Comparison of ENCODE assay signal across 20 cellular contexts in the genomic region with DNA sequence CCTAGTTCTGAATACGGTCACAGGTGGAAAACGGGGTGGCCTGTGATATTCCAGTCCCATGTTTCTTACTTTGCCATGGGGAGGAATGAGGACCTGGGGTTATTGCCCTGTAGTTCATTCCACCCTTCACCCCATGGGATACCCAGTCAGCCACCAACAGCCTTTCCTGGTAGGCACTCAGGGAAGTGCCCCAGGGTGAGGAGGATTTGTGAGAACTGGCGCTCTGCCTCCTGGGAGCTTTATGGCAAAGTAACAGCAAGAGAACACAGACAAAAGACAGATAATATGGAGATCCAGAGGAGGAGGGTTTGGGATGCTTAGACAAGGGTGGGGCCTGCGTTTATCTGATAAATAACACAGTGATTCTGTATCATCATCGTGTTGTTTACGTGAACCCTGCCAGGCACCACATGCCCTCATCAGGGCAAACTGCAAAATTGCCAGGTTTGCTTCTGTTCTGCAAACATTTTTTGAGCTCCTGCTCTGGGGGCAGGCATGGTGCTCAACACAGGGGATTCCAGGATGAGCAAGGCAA.
DNase-seq lines count a peak whose midpoint lies in the region; ATAC-seq and TF ChIP-seq lines count a peak whose summit lies in the region.
"Had no signal": no experiment of that assay in that cellular context is flagged by ENCODE, and none has a peak within 500 bp of the region (broad histone marks: within the 10 kb centered on the region; RNA-seq: fewer than 3 reads in every experiment).

No MANE protein-coding gene starts in this region.

- no peaks in the 10 kb centered on the region for H3K9me3 Mint-ChIP-seq in activated T-cell treated with anti-CD3 and anti-CD28 coated beads, Interleukin-2, amount 50 U/mL, for 72 hours
- H3K9me3 Mint-ChIP-seq in central memory CD8-positive, alpha-beta T cell: no peaks in the 10 kb centered on the region
- H3K9me3 Mint-ChIP-seq in stimulated activated memory B cell treated with anti-CD40 and anti-IgM and Interleukin-4, amounts not matched to agents 10 μg/mL and 1 μg/mL and 100 μg/mL, for 72 hours: no peaks in the 10 kb centered on the region
- H3K9me3 Mint-ChIP-seq: nephron progenitor cell had no signal

- H3K4me3 ChIP-seq in LNCaP clone FGC (ENCODE audit: low read depth, low read length): no peak overlapping the region
- H3K4me3 ChIP-seq: psoas muscle, suprapubic skin had no signal

- H3K4me1 Mint-ChIP-seq in activated T-cell treated with anti-CD3 and anti-CD28 coated beads, Interleukin-2, amount 50 U/mL, for 72 hours (ENCODE audit: low read depth): peaks cover 64% of the 10 kb centered on the region
- H3K4me1 Mint-ChIP-seq in central memory CD8-positive, alpha-beta T cell: peaks cover 84% of the 10 kb centered on the region
- H3K4me1 Mint-ChIP-seq in stimulated activated memory B cell treated with anti-CD40 and anti-IgM and Interleukin-4, amounts not matched to agents 10 μg/mL and 1 μg/mL and 100 μg/mL, for 72 hours: peaks cover 70% of the 10 kb centered on the region

- DNase-seq in activated T-cell treated with anti-CD3 and anti-CD28 coated beads, Interleukin-2, amount 50 U/mL, for 72 hours: no peak
- no peak for DNase-seq in activated T-cell treated with anti-CD3 and anti-CD28 coated beads, Interleukin-2, amount 50 U/mL, for 1 hour
- DNase-seq in LNCaP clone FGC (ENCODE audit: low read depth) (peak; percentile 18), SKM-1 treated with dmso at 0.1 percent for 144 hours (lab: John Stamatoyannopoulos, UW; ENCODE audit: unreplicated experiment) (no peak), COLO668 (lab: John Stamatoyannopoulos, UW; ENCODE audit: unreplicated experiment) (no peak)
- DNase-seq in central memory CD8-positive, alpha-beta T cell (ENCODE audit: low spot score in 2 of 2): no peak
- DNase-seq: activated CD4-positive, CD25-positive, alpha-beta regulatory T cell treated with anti-CD3 and anti-CD28 coated beads, Interleukin-2, amount 50 U/mL, for 72 hours; DMS79; foreskin fibroblast; GOT3; hippocampal formation; NCI-H146; nephron progenitor cell; psoas muscle; SHP77; small intestine; stimulated activated CD4-positive, alpha-beta T cell treated with anti-CD3 and anti-CD28 coated beads, Interleukin-4, amount 100 ng/mL, for 4 hours had no signal

- no peak overlapping the region for H3K4me3 Mint-ChIP-seq in activated T-cell treated with anti-CD3 and anti-CD28 coated beads, Interleukin-2, amount 50 U/mL, for 72 hours
- no peak overlapping the region for H3K4me3 Mint-ChIP-seq in central memory CD8-positive, alpha-beta T cell
- no peak overlapping the region for H3K4me3 Mint-ChIP-seq in stimulated activated memory B cell treated with anti-CD40 and anti-IgM and Interleukin-4, amounts not matched to agents 10 μg/mL and 1 μg/mL and 100 μg/mL, for 72 hours
- H3K4me3 Mint-ChIP-seq: activated naive CD8-positive, alpha-beta T cell; nephron progenitor cell had no signal

- TF ChIP-seq CTCF in LNCaP clone FGC (IDR thresholded peaks at IDR 0.05; ENCODE audit: control insufficient read depth, extremely low read depth, insufficient read depth): no peak; the same call in 1 of the 2 replicates

- H3K27ac Mint-ChIP-seq in activated T-cell treated with anti-CD3 and anti-CD28 coated beads, Interleukin-2, amount 50 U/mL, for 72 hours: peak overlapping the region; percentile 93
- H3K27ac Mint-ChIP-seq in central memory CD8-positive, alpha-beta T cell (ENCODE audit: low read depth): peak overlapping the region; percentile 91
- H3K27ac Mint-ChIP-seq in stimulated activated memory B cell treated with anti-CD40 and anti-IgM and Interleukin-4, amounts not matched to agents 10 μg/mL and 1 μg/mL and 100 μg/mL, for 72 hours: peak overlapping the region; percentile 76
- H3K27ac Mint-ChIP-seq: activated naive CD8-positive, alpha-beta T cell; nephron progenitor cell had no signal

- no peaks in the 10 kb centered on the region for H3K27me3 Mint-ChIP-seq in activated T-cell treated with anti-CD3 and anti-CD28 coated beads, Interleukin-2, amount 50 U/mL, for 72 hours (ENCODE audit: low read depth)
- H3K27me3 Mint-ChIP-seq in central memory CD8-positive, alpha-beta T cell: no peaks in the 10 kb centered on the region
- no peaks in the 10 kb centered on the region for H3K27me3 Mint-ChIP-seq in stimulated activated memory B cell treated with anti-CD40 and anti-IgM and Interleukin-4, amounts not matched to agents 10 μg/mL and 1 μg/mL and 100 μg/mL, for 72 hours
- H3K27me3 Mint-ChIP-seq: activated naive CD8-positive, alpha-beta T cell had no signal

- H3K36me3 Mint-ChIP-seq in activated T-cell treated with anti-CD3 and anti-CD28 coated beads, Interleukin-2, amount 50 U/mL, for 72 hours (ENCODE audit: insufficient read depth in 2 of 2): no peaks in the 10 kb centered on the region
- peaks cover 29% of the 10 kb centered on the region for H3K36me3 Mint-ChIP-seq in central memory CD8-positive, alpha-beta T cell (ENCODE audit: insufficient read depth)
- peaks cover 20% of the 10 kb centered on the region for H3K36me3 Mint-ChIP-seq in stimulated activated memory B cell treated with anti-CD40 and anti-IgM and Interleukin-4, amounts not matched to agents 10 μg/mL and 1 μg/mL and 100 μg/mL, for 72 hours
- H3K36me3 Mint-ChIP-seq: activated naive CD8-positive, alpha-beta T cell had no signal

- ATAC-seq in activated T-cell treated with anti-CD3 and anti-CD28 coated beads, Interleukin-2, amount 50 U/mL, for 72 hours (replicated peaks in 1 of 2): no peak
- no peak for ATAC-seq in central memory CD8-positive, alpha-beta T cell (replicated peaks; ENCODE audit: extremely low read depth, poor library complexity, severe bottlenecking)
- ATAC-seq in stimulated activated memory B cell treated with anti-CD40 and anti-IgM and Interleukin-4, amounts not matched to agents 10 μg/mL and 1 μg/mL and 100 μg/mL, for 72 hours: no peak
